ENCODE assay signal across 12 cellular contexts in genomic region chr17:58576679-58577367, GRCh38.
DNase-seq lines count a peak whose midpoint lies in the region; ATAC-seq, FAIRE-seq and TF ChIP-seq lines count a peak whose summit lies in the region.
"Had no signal": no experiment of that assay in that cellular context is flagged by ENCODE, and none has a peak within 500 bp of the region (broad histone marks: within the 10 kb centered on the region; RNA-seq: fewer than 3 reads in every experiment).

No MANE protein-coding gene starts in this region.

- no peak for TF ChIP-seq CTCF in smooth muscle cell (IDR thresholded peaks at IDR 0.05; ENCODE audit: borderline replicate concordance, insufficient read depth, poor library complexity, severe bottlenecking)

- H3F3A ChIP-seq in smooth muscle cell (ENCODE audit: low read depth): no peaks in the 10 kb centered on the region

- H3K4me1 ChIP-seq in smooth muscle cell (ENCODE audit: low read depth): no peaks in the 10 kb centered on the region
- H3K4me1 ChIP-seq: ascending aorta, BLaER1, sigmoid colon had no signal

- no peaks in the 10 kb centered on the region for H3K79me2 ChIP-seq in smooth muscle cell (ENCODE audit: low read depth)

- H3K9ac ChIP-seq in smooth muscle cell (ENCODE audit: low read depth): peak overlapping the region; percentile 23
- H3K9ac ChIP-seq: BLaER1 had no signal

- DNase-seq in GM19239 (ENCODE audit: insufficient read length, low spot score) (no peak), OCI-M1 (lab: John Stamatoyannopoulos, UW) (peak; percentile 41), epithelial cell of prostate (ENCODE audit: low read depth, low spot score) (peak; percentile 53), smooth muscle cell (lab: John Stamatoyannopoulos, UW; ENCODE audit: unreplicated experiment) (no peak), cortex of kidney (lab: John Stamatoyannopoulos, UW) (no peak), HUDEP-2 (lab: John Stamatoyannopoulos, UW; ENCODE audit: unreplicated experiment in 76 of 76) (no peak)
- DNase-seq: KG1, NCI-H1417 treated with DMSO at 0.1 percent for 48 hours, sigmoid colon had no signal

- no peak overlapping the region for H3K4me3 ChIP-seq in smooth muscle cell
- H3K4me3 ChIP-seq: ascending aorta, BLaER1, sigmoid colon had no signal

- H3K27me3 ChIP-seq in smooth muscle cell (ENCODE audit: low read depth): no peaks in the 10 kb centered on the region
- H3K27me3 ChIP-seq: ascending aorta, BLaER1, sigmoid colon had no signal

- no peak overlapping the region for H2AFZ ChIP-seq in smooth muscle cell (ENCODE audit: low read depth)

- WGBS in smooth muscle cell (ENCODE audit: low lambda C conversion rate): 59% methylated on average over 3 of the region's 3 CpGs

- no peaks in the 10 kb centered on the region for H3K9me3 ChIP-seq in smooth muscle cell (replicated peaks; ENCODE audit: low read depth)
- H3K9me3 ChIP-seq: ascending aorta, BLaER1, sigmoid colon had no signal

- FAIRE-seq in GM19239 (lab: Jason Lieb, UNC): peak; percentile 57

- ATAC-seq in HG03439 (IDR thresholded peaks at IDR 0.05; ENCODE audit: unreplicated experiment): no peak

- no peaks in the 10 kb centered on the region for H3K36me3 ChIP-seq in smooth muscle cell (ENCODE audit: low read depth)
- H3K36me3 ChIP-seq: ascending aorta, BLaER1, sigmoid colon had no signal

- H3K27ac ChIP-seq in epithelial cell of prostate (peak overlapping the region; percentile 73), smooth muscle cell (ENCODE audit: low read depth) (peak overlapping the region; percentile 71)
- H3K27ac ChIP-seq: ascending aorta, BLaER1, sigmoid colon had no signal

- no peaks in the 10 kb centered on the region for H4K20me1 ChIP-seq in smooth muscle cell (ENCODE audit: low read depth)
- H4K20me1 ChIP-seq: BLaER1 had no signal

- no peak overlapping the region for H3K4me2 ChIP-seq in smooth muscle cell
- H3K4me2 ChIP-seq: BLaER1 had no signal

Comparison
In these comparisons a context has a peak if more than half of its experiments do, and no peak if none do; other contexts are left out.
1. DNase-seq: peak in OCI-M1 (single experiment) and epithelial cell of prostate (single experiment); none in GM19239 (single experiment), smooth muscle cell (single experiment), cortex of kidney (single experiment) and HUDEP-2 (0 of 76).